19 cellular contexts compared by ENCODE assay signal in the genomic region with DNA sequence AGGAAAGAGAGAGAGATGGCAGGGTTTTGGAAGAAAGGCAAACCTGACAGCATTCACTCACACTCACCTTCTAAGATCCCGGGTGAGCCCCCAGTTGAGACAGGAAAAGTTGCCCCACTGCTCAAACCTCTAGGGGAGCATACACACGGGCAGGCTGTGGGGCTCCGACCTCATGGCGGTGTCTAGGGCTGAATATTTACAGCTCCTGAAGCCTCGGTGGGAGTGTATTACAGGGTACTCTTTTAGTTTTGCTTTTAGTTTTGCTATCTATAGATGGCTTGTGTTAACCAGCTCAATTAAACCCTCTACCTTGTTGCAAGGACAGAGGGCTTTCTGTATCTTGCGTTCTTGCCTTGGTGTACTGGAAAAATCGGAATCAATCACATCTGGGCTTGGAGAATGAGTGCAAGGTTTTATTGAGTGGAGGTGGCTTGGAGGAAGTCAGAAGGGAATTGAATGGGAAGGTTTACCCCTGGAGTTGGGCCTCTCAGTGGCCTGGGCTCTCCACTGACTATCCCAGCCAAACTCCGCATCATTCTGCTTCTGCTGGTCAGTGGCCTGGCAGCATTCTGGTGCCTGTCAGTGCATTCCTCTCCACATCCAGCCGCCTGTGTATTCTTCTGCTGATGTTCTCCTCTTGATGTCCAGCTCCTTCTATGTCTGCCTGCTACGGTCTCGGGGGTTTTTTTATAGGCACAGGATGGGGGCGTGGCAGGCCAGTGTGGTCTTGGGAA. TPM values are rescaled to one million over a fixed set of nuclear protein-coding genes. Genes with fewer than 3 reads are reported as not detected.
DNase-seq lines count a peak whose midpoint lies in the region; ATAC-seq, FAIRE-seq and TF ChIP-seq lines count a peak whose summit lies in the region.
"Had no signal": no experiment of that assay in that cellular context is flagged by ENCODE, and none has a peak within 500 bp of the region (broad histone marks: within the 10 kb centered on the region; RNA-seq: fewer than 3 reads in every experiment).

No MANE protein-coding gene starts in this region.

- H3K4me3 ChIP-seq in HepG2 (replicated peaks in 1 of 3; ENCODE audit: insufficient read depth in 1 of 3, low read depth in 2 of 3, low read length in 3 of 3) (peak overlapping the region in 1 of 3 experiments; percentile 47; a peak in 2 of 6 replicates), right lobe of liver (no peak overlapping the region), WERI-Rb-1 (ENCODE audit: low read depth, low read length) (no peak overlapping the region)
- H3K4me3 ChIP-seq: SJSA1, thyroid gland had no signal

- DNase-seq in HepG2 (ENCODE audit: low spot score), result no peak
- no peak for DNase-seq in right lobe of liver
- DNase-seq in NCI-H128 (lab: John Stamatoyannopoulos, UW; ENCODE audit: unreplicated experiment), result no peak
- no peak for DNase-seq in effector CD4-positive, alpha-beta T cell
- DNase-seq in WERI-Rb-1, result no peak
- DNase-seq in ecto neural progenitor cell (ENCODE audit: low spot score), result no peak
- DNase-seq: ACHN; activated CD4-positive, alpha-beta T cell treated with anti-CD3 and anti-CD28 coated beads, Interleukin-2, amount 50 U/mL, for 48 hours; EL; foreskin melanocyte; Karpas-422; left ventricle myocardium superior; stimulated activated CD4-positive, alpha-beta T cell treated with anti-CD3 and anti-CD28 coated beads, Interleukin-4, amount 100 ng/mL, for 1 hour; thyroid gland had no signal

- TF ChIP-seq RAD21 in HepG2 (CRISPR knock-in tag; IDR thresholded peaks at IDR 0.05), result no peak

- H3K9me3 ChIP-seq in HepG2 (ENCODE audit: low read length), result peaks cover 7% of the 10 kb centered on the region; the same call in 1 of the 2 replicates
- H3K9me3 ChIP-seq in right lobe of liver, result no peaks in the 10 kb centered on the region
- no peaks in the 10 kb centered on the region for H3K9me3 ChIP-seq in WERI-Rb-1 (ENCODE audit: severe bottlenecking)
- H3K9me3 ChIP-seq: SJSA1, thyroid gland had no signal

- TF ChIP-seq POLR2A in HepG2 (IDR thresholded peaks at IDR 0.05; ENCODE audit: insufficient read depth in 1 of 2, low read depth in 2 of 2, low read length in 2 of 2) (no peak), right lobe of liver (IDR thresholded peaks at IDR 0.05) (no peak)

- H3K27me3 ChIP-seq in HepG2 (ENCODE audit: control insufficient read depth in 1 of 2, insufficient read depth in 2 of 2, low read length in 2 of 2) (no peaks in the 10 kb centered on the region; a peak in 1 of 5 replicates), right lobe of liver (no peaks in the 10 kb centered on the region), WERI-Rb-1 (ENCODE audit: insufficient read depth, low read depth, severe bottlenecking) (no peaks in the 10 kb centered on the region)
- H3K27me3 ChIP-seq: SJSA1, thyroid gland had no signal

- H3K36me3 ChIP-seq in HepG2 (replicated peaks in 1 of 2; ENCODE audit: control insufficient read depth in 1 of 2, insufficient read depth in 2 of 2, low read length in 2 of 2) (no peaks in the 10 kb centered on the region), right lobe of liver (no peaks in the 10 kb centered on the region), WERI-Rb-1 (no peaks in the 10 kb centered on the region)
- H3K36me3 ChIP-seq: SJSA1, thyroid gland had no signal

- H3K9ac ChIP-seq in HepG2 (ENCODE audit: insufficient read depth, low read depth, low read length), result no peak overlapping the region
- H3K9ac ChIP-seq: parathyroid adenoma had no signal

- WGBS in HepG2 (ENCODE audit: low lambda C conversion rate), result 37% methylated on average over 12 of the region's 12 CpGs
- 87% methylated on average over 10 of the region's 12 CpGs for WGBS in right lobe of liver (ENCODE audit: insufficient coverage, low coverage, low lambda C conversion rate, missing lambda C conversion rate)

- no peak for FAIRE-seq in HepG2 (lab: Jason Lieb, UNC)
- FAIRE-seq: H54 had no signal

- H3K4me2 ChIP-seq in HepG2 (ENCODE audit: low read depth, low read length), result peak overlapping the region; percentile 61

- H3K79me2 ChIP-seq in HepG2 (ENCODE audit: insufficient read depth, low read length), result no peaks in the 10 kb centered on the region
- H3K79me2 ChIP-seq: parathyroid adenoma had no signal

- H3K4me1 ChIP-seq in HepG2 (ENCODE audit: insufficient read depth, low read length) (no peaks in the 10 kb centered on the region; the same call in 1 of the 2 replicates), right lobe of liver (no peaks in the 10 kb centered on the region)
- H3K4me1 ChIP-seq: parathyroid adenoma, thyroid gland had no signal

- no peak overlapping the region for H3K27ac ChIP-seq in HepG2 (ENCODE audit: extremely low read length, insufficient read depth, low read length)
- H3K27ac ChIP-seq in right lobe of liver, result no peak overlapping the region
- no peak overlapping the region for H3K27ac ChIP-seq in WERI-Rb-1
- H3K27ac ChIP-seq: parathyroid adenoma, SJSA1, thyroid gland had no signal

- ATAC-seq in HepG2 (peak; percentile 78), right lobe of liver (no peak), HG02610 (IDR thresholded peaks at IDR 0.05; ENCODE audit: unreplicated experiment) (peak; percentile 87), HG03432 (IDR thresholded peaks at IDR 0.05; ENCODE audit: unreplicated experiment) (peak; percentile 91)
- ATAC-seq: left ventricle myocardium superior had no signal

- peak overlapping the region; percentile 22 for H2AFZ ChIP-seq in HepG2 (ENCODE audit: low read length)
- H2AFZ ChIP-seq: parathyroid adenoma had no signal

- TF ChIP-seq CTCF in HepG2 (CRISPR knock-in tag; IDR thresholded peaks at IDR 0.05), result no peak
- no peak for TF ChIP-seq CTCF in right lobe of liver (IDR thresholded peaks at IDR 0.05)
- TF ChIP-seq CTCF in WERI-Rb-1 (IDR thresholded peaks at IDR 0.05; ENCODE audit: low read depth, low read length), result no peak

- in situ Hi-C loops in HepG2 (cut with HindIII; ENCODE audit: extremely low pct_ligation_motif_present, low pct_unique_long_range_greater_than_20kb), result no loop called here

- intact Hi-C loops in HepG2 (cut with micrococcal nuclease; ENCODE audit: unreplicated experiment) (no loop called here), right lobe of liver (cut with DNase I) (no loop called here)

- TF ChIP-seq EP300 in HepG2 (IDR thresholded peaks at IDR 0.05; ENCODE audit: low read depth in 2 of 2, low read length in 2 of 2) (no peak), HepG2 (CRISPR knock-in tag; IDR thresholded peaks at IDR 0.05; ENCODE audit: borderline replicate concordance) (no peak)

- CTCF ChIA-PET in HepG2 (lab: Yijun Ruan, JAX; ENCODE audit: low intra/inter-chr PET ratio, low total read pairs), result no interaction called here

- BruUV-seq in HepG2 (replicated peaks; lab: Mats Ljungman, UMichigan), result no TSS peak

- POLR2A ChIA-PET in HepG2 (lab: Yijun Ruan, JAX), result interaction anchor here (1.1 kb wide), 1 partner anchor 10 kb away, joined by 3 read pairs; a partner anchor contains a TSS

- H4K20me1 ChIP-seq in HepG2 (ENCODE audit: insufficient read depth, low read length), result no peaks in the 10 kb centered on the region

RNA-seq across cellular contexts. Expression of a gene that starts 10.1 kb away (rescaled TPM):
- total RNA-seq in HepG2 (2016; rRNA removed; fragmentation: Illumina TruSeq; extraction: Trizol), result 11.5 and 15.0 TPM in 2 replicates
- total RNA-seq in HepG2 (2016; cell fraction: cytosol; rRNA removed; fragmentation: Illumina TruSeq; extraction: Trizol; ENCODE audit: low read depth), result 1.0 and 2.0 TPM in 2 replicates
- 11.9 and 16.4 TPM in 2 replicates for total RNA-seq in HepG2 (2016; cell fraction: insoluble cytoplasmic fraction; rRNA removed; fragmentation: Illumina TruSeq; extraction: Trizol)
- 3.8 and 4.4 TPM in 2 replicates for total RNA-seq in HepG2 (2016; cell fraction: membrane; rRNA removed; fragmentation: Illumina TruSeq; extraction: Trizol)
- 12.6 and 15.3 TPM in 2 replicates for total RNA-seq in HepG2 (2016; cell fraction: nucleus; rRNA removed; fragmentation: Illumina TruSeq; extraction: Trizol)
- polyA plus RNA-seq in HepG2 (2011; rRNA removed), result 1.5 and 1.7 TPM in 2 replicates
- polyA plus RNA-seq in HepG2 (2011; cell fraction: cytosol; rRNA removed), result 1.1 and 1.4 TPM in 2 replicates
- 3.1 and 3.6 TPM in 2 replicates for polyA plus RNA-seq in HepG2 (2011; cell fraction: nucleus; rRNA removed)
- 5.7 and 7.1 TPM in 2 replicates for polyA plus RNA-seq in HepG2 (2012)
- polyA plus RNA-seq in HepG2 (2016; cell fraction: cytosol; fragmentation: Illumina TruSeq; extraction: Trizol; ENCODE audit: low read depth), result 0.53 and 0.81 TPM in 2 replicates
- polyA plus RNA-seq in HepG2 (2016; cell fraction: insoluble cytoplasmic fraction; fragmentation: Illumina TruSeq; extraction: Trizol; ENCODE audit: low read depth), result 16.1 and 16.9 TPM in 2 replicates
- 1.4 and 1.9 TPM in 2 replicates for polyA plus RNA-seq in HepG2 (2016; cell fraction: membrane; fragmentation: Illumina TruSeq; extraction: Trizol; ENCODE audit: low read depth)
- 10.3 and 11.5 TPM in 2 replicates for polyA plus RNA-seq in HepG2 (2016; cell fraction: nucleus; fragmentation: Illumina TruSeq; extraction: Trizol; ENCODE audit: insufficient read depth, low read depth)
- polyA minus RNA-seq in HepG2 (2011; rRNA and poly(A)+ RNA removed; ENCODE audit: low replicate concordance), result 0.63 and 1.1 TPM in 2 replicates
- polyA minus RNA-seq in HepG2 (2011; cell fraction: cytosol; rRNA and poly(A)+ RNA removed), result 1.5 and 1.8 TPM in 2 replicates
- 8.1 and 12.3 TPM in 2 replicates for polyA minus RNA-seq in HepG2 (2011; cell fraction: nucleus; rRNA and poly(A)+ RNA removed)
- 10 to 100 TPM in 5 of 6 experiments, 1 to 10 TPM in 1; 8.8 to 15.6 (median 11.9) TPM for total RNA-seq in right lobe of liver

RNA-seq across cellular contexts. Expression of a gene that starts 15.3 kb away (rescaled TPM):
- total RNA-seq in HepG2 (2016; rRNA removed; fragmentation: Illumina TruSeq; extraction: Trizol) (48.3 and 69.6 TPM in 2 replicates), right lobe of liver (10 to 100 TPM in 4 of 6 experiments, 1 to 10 TPM in 2; 6.8 to 18.1 (median 10.9) TPM)
- total RNA-seq in HepG2 (2016; cell fraction: cytosol; rRNA removed; fragmentation: Illumina TruSeq; extraction: Trizol; ENCODE audit: low read depth), result 4.8 and 5.6 TPM in 2 replicates
- 53.8 and 73.2 TPM in 2 replicates for total RNA-seq in HepG2 (2016; cell fraction: insoluble cytoplasmic fraction; rRNA removed; fragmentation: Illumina TruSeq; extraction: Trizol)
- 10.8 and 11.8 TPM in 2 replicates for total RNA-seq in HepG2 (2016; cell fraction: membrane; rRNA removed; fragmentation: Illumina TruSeq; extraction: Trizol)
- total RNA-seq in HepG2 (2016; cell fraction: nucleus; rRNA removed; fragmentation: Illumina TruSeq; extraction: Trizol), result 25.2 TPM in 2 replicates
- polyA plus RNA-seq in HepG2 (2011; rRNA removed), result 37.5 and 42.0 TPM in 2 replicates
- 29.6 and 30.2 TPM in 2 replicates for polyA plus RNA-seq in HepG2 (2011; cell fraction: cytosol; rRNA removed)
- 18.5 and 19.2 TPM in 2 replicates for polyA plus RNA-seq in HepG2 (2011; cell fraction: nucleus; rRNA removed)
- 31.4 and 38.3 TPM in 2 replicates for polyA plus RNA-seq in HepG2 (2012)
- polyA plus RNA-seq in HepG2 (2016; cell fraction: cytosol; fragmentation: Illumina TruSeq; extraction: Trizol; ENCODE audit: low read depth), result 3.0 and 3.2 TPM in 2 replicates
- polyA plus RNA-seq in HepG2 (2016; cell fraction: insoluble cytoplasmic fraction; fragmentation: Illumina TruSeq; extraction: Trizol; ENCODE audit: low read depth), result 63.5 and 69.1 TPM in 2 replicates
- 5.8 and 6.4 TPM in 2 replicates for polyA plus RNA-seq in HepG2 (2016; cell fraction: membrane; fragmentation: Illumina TruSeq; extraction: Trizol; ENCODE audit: low read depth)
- 35.6 and 39.1 TPM in 2 replicates for polyA plus RNA-seq in HepG2 (2016; cell fraction: nucleus; fragmentation: Illumina TruSeq; extraction: Trizol; ENCODE audit: insufficient read depth, low read depth)
- polyA minus RNA-seq in HepG2 (2011; rRNA and poly(A)+ RNA removed; ENCODE audit: low replicate concordance), result 1.4 and 24.4 TPM in 2 replicates
- polyA minus RNA-seq in HepG2 (2011; cell fraction: cytosol; rRNA and poly(A)+ RNA removed), result 34.6 TPM in 2 replicates
- polyA minus RNA-seq in HepG2 (2011; cell fraction: nucleus; rRNA and poly(A)+ RNA removed), result 23.0 and 25.1 TPM in 2 replicates

Comparison
In these comparisons a context has a peak if more than half of its experiments do, and no peak if none do; other contexts are left out.
1. ATAC-seq: peak in HepG2 (single experiment), HG02610 (single experiment) and HG03432 (single experiment); none in right lobe of liver (0 of 4).